Comparison of ENCODE assay signal across 29 cellular contexts in genomic region chr7:66339141-66339540, GRCh38.
"Had no signal": no experiment of that assay in that cellular context is flagged by ENCODE, and none has a peak within 500 bp of the region (broad histone marks: within the 10 kb centered on the region; RNA-seq: fewer than 3 reads in every experiment).

No MANE protein-coding gene starts in this region.

- ATAC-seq: left colon; left lung; lower lobe of right lung; mucosa of descending colon; naive thymus-derived CD4-positive, alpha-beta T cell; natural killer cell treated with Interleukin-12 subunit alpha and Interleukin-12 subunit beta and Interleukin-15 and Interleukin-18, amount 100 ng/mL, for 72 hours; right cardiac atrium; sciatic nerve; stimulated activated naive B cell treated with anti-CD40 and anti-IgM and Interleukin-4, amounts not matched to agents 10 μg/mL and 1 μg/mL and 100 μg/mL, for 72 hours; stimulated activated naive CD8-positive, alpha-beta T cell treated with anti-CD3 and anti-CD28 coated beads, Interleukin-15, Interleukin-2, amounts not matched to agents 100 U/mL and 50 U/mL, for 24 hours had no signal

- DNase-seq: hypothalamus; immature natural killer cell; kidney; left colon; left lung; lower lobe of right lung; mesendoderm; midbrain; mucosa of descending colon; naive thymus-derived CD4-positive, alpha-beta T cell; ovary; retina; right cardiac atrium; stimulated activated CD4-positive, alpha-beta T cell treated with anti-CD3 and anti-CD28 coated beads, Interleukin-12 subunit alpha, Interleukin-12 subunit beta, amount 100 ng/mL, for 4 hours; stimulated activated CD4-positive, alpha-beta T cell treated with anti-CD3 and anti-CD28 coated beads, Interleukin-15, amount 100 ng/mL, for 24 hours; stimulated activated CD4-positive, alpha-beta T cell treated with anti-CD3 and anti-CD28 coated beads, Interleukin-2, amount 100 ng/mL, for 24 hours; stimulated activated CD4-positive, alpha-beta T cell treated with anti-CD3 and anti-CD28 coated beads, Interleukin-4, amount 100 ng/mL, for 1 hour; stimulated activated naive B cell treated with anti-CD40 and anti-IgM and Interleukin-4, amounts not matched to agents 10 μg/mL and 1 μg/mL and 100 μg/mL, for 72 hours; stimulated activated naive CD8-positive, alpha-beta T cell treated with anti-CD3 and anti-CD28 coated beads, Interleukin-15, Interleukin-2, amounts not matched to agents 100 U/mL and 50 U/mL, for 24 hours; stomach; testis; thyroid gland; transverse colon; upper lobe of left lung had no signal

- FAIRE-seq: islet of Langerhans, kidney had no signal

- H3K4me3 ChIP-seq: left lung, lower lobe of right lung, mucosa of descending colon, ovary, skin epidermis, stomach, testis, thyroid gland, transverse colon, upper lobe of left lung, vagina had no signal
